ENCODE assay signal across 3 cellular contexts in genomic region chr7:3162798-3163197, GRCh38.
A peak's percentile ranks its signal among the peaks of the same experiment; 100 is the strongest.
TF ChIP-seq lines count a peak whose summit lies in the region.

No MANE protein-coding gene starts in this region.

TF ChIP-seq in HEK293, 187 proteins besides CTCF, POLR2A, EP300 and RAD21:
- TF ChIP-seq SETDB1 (IDR thresholded peaks at IDR 0.05; ENCODE audit: insufficient read length, low read length): peak; percentile 19

TF ChIP-seq in K562, 482 proteins besides CTCF, POLR2A, EP300 and RAD21:
- TF ChIP-seq ZNF431 (CRISPR knock-in tag; IDR thresholded peaks at IDR 0.05): peak; percentile 88
TF ChIP-seq in K562: peak in this region for 1; not testable (repeated sequence) for 481.

TF ChIP-seq in HepG2, 621 proteins besides CTCF, POLR2A, EP300 and RAD21:
- TF ChIP-seq ZNF431 (CRISPR knock-in tag; IDR thresholded peaks at IDR 0.05; ENCODE audit: borderline replicate concordance, low read depth): peak; percentile 91
